In genomic region chr1:183931646-183932271, GRCh38 we compare ENCODE assay signal across 17 cellular contexts.
A peak's percentile ranks its signal among the peaks of the same experiment; 100 is the strongest.
DNase-seq lines count a peak whose midpoint lies in the region; FAIRE-seq and TF ChIP-seq lines count a peak whose summit lies in the region.
"Had no signal": no experiment of that assay in that cellular context is flagged by ENCODE, and none has a peak within 500 bp of the region (broad histone marks: within the 10 kb centered on the region; RNA-seq: fewer than 3 reads in every experiment).

No MANE protein-coding gene starts in this region.

- H3K4me3 Mint-ChIP-seq in astrocyte (ENCODE audit: unreplicated experiment) (no peak overlapping the region), nephron (peak overlapping the region in 1 of 3 experiments; percentile 24)
- H3K4me3 Mint-ChIP-seq in activated naive CD4-positive, alpha-beta T cell treated with anti-CD3 and anti-CD28 coated beads, Interleukin-2, amount 10 ng/mL, durations not matched to agents 7 days and 5 days, result no peak overlapping the region
- H3K4me3 Mint-ChIP-seq: naive thymus-derived CD4-positive, alpha-beta T cell had no signal

- peaks cover 2% of the 10 kb centered on the region for H3K9me3 Mint-ChIP-seq in astrocyte (ENCODE audit: unreplicated experiment)
- no peaks in the 10 kb centered on the region for H3K9me3 Mint-ChIP-seq in nephron
- H3K9me3 Mint-ChIP-seq in activated naive CD4-positive, alpha-beta T cell treated with anti-CD3 and anti-CD28 coated beads, Interleukin-2, amount 10 ng/mL, durations not matched to agents 7 days and 5 days, result no peaks in the 10 kb centered on the region
- H3K9me3 Mint-ChIP-seq: naive thymus-derived CD4-positive, alpha-beta T cell had no signal

- H3K27me3 Mint-ChIP-seq in astrocyte (ENCODE audit: low read depth, unreplicated experiment), result peaks cover 7% of the 10 kb centered on the region
- no peaks in the 10 kb centered on the region for H3K27me3 Mint-ChIP-seq in nephron (ENCODE audit: low read depth)
- peaks cover 3% of the 10 kb centered on the region for H3K27me3 Mint-ChIP-seq in activated naive CD4-positive, alpha-beta T cell treated with anti-CD3 and anti-CD28 coated beads, Interleukin-2, amount 10 ng/mL, durations not matched to agents 7 days and 5 days
- H3K27me3 Mint-ChIP-seq: naive thymus-derived CD4-positive, alpha-beta T cell had no signal

- TF ChIP-seq POLR2A in transverse colon (IDR thresholded peaks at IDR 0.05), result no peak

- H3K36me3 ChIP-seq in astrocyte (ENCODE audit: insufficient read depth, low read length) (no peaks in the 10 kb centered on the region), transverse colon (no peaks in the 10 kb centered on the region)

- peak overlapping the region; percentile 73 for H3K4me2 ChIP-seq in astrocyte (ENCODE audit: low read length)

- H3K4me3 ChIP-seq in astrocyte (ENCODE audit: insufficient read depth, low read depth, low read length) (peak overlapping the region; percentile 27), transverse colon (no peak overlapping the region)
- H3K4me3 ChIP-seq: body of pancreas, lung had no signal

- DNase-seq in astrocyte (ENCODE audit: low read depth) (no peak), fibroblast of gingiva (ENCODE audit: low read depth) (peak; percentile 66), transverse colon (no peak), ACHN (no peak)
- DNase-seq in activated naive CD4-positive, alpha-beta T cell treated with anti-CD3 and anti-CD28 coated beads, Interleukin-2, amount 10 ng/mL, durations not matched to agents 7 days and 5 days, result no peak
- no peak for DNase-seq in NK-92 treated with Interleukin-12 subunit alpha and Interleukin-12 subunit beta, amount 100 ng/mL, for 24 hours (lab: John Stamatoyannopoulos, UW)
- DNase-seq: activated CD8-positive, alpha-beta memory T cell treated with anti-CD3 and anti-CD28 coated beads, Interleukin-2, amount 50 U/mL, for 4 hours; activated naive CD4-positive, alpha-beta T cell treated with Interleukin-2 at 50 U/mL for 16 hours; DMS153; effector memory CD4-positive, alpha-beta T cell; naive thymus-derived CD4-positive, alpha-beta T cell had no signal

- H3K4me1 ChIP-seq in astrocyte (ENCODE audit: insufficient read depth, low read length) (peaks cover 18% of the 10 kb centered on the region), transverse colon (no peaks in the 10 kb centered on the region)
- H3K4me1 ChIP-seq: body of pancreas had no signal

- no peaks in the 10 kb centered on the region for H4K20me1 ChIP-seq in astrocyte (ENCODE audit: insufficient read depth, low read length)

- WGBS in transverse colon (ENCODE audit: low coverage in 1 of 2), 2 donors, result 69 to 79% methylated on average over 2 of the region's 2 CpGs

- no peaks in the 10 kb centered on the region for H3K79me2 ChIP-seq in astrocyte (ENCODE audit: insufficient read depth, low read length)

- CTCF ChIA-PET in activated naive CD4-positive, alpha-beta T cell treated with anti-CD3 and anti-CD28 coated beads, Interleukin-2, amount 10 ng/mL, durations not matched to agents 7 days and 5 days (lab: Charles Lee), result interaction anchor here (1.1 to 1.8 kb wide), 2 partner anchors 8 to 16 kb away, joined by 3 to 6 read pairs; no protein-coding TSS in a partner anchor

- intact Hi-C loops in transverse colon (cut with DNase I; ENCODE audit: low total_unique reads), result no loop called here

- H2AFZ ChIP-seq in astrocyte (ENCODE audit: low read depth, low read length), result peak overlapping the region; percentile 52

- no peak for TF ChIP-seq EP300 in transverse colon (IDR thresholded peaks at IDR 0.05; ENCODE audit: low read depth)

- H3K27ac ChIP-seq in astrocyte (ENCODE audit: low read depth, low read length) (no peak overlapping the region), transverse colon (peak overlapping the region; percentile 11 to 60 (median 26))
- H3K27ac ChIP-seq: body of pancreas, C4-2B, psoas muscle had no signal

- H3K9me3 ChIP-seq in astrocyte (ENCODE audit: insufficient read depth, low read depth, low read length) (no peaks in the 10 kb centered on the region), transverse colon (no peaks in the 10 kb centered on the region)
- H3K9me3 ChIP-seq: body of pancreas, psoas muscle had no signal

- FAIRE-seq in astrocyte (lab: Jason Lieb, UNC), result no peak
- FAIRE-seq: H54 had no signal

- TF ChIP-seq CTCF in astrocyte (IDR thresholded peaks at IDR 0.05; ENCODE audit: insufficient read depth, low read depth, low read length) (no peak), nephron (IDR thresholded peaks at IDR 0.05; ENCODE audit: unreplicated experiment in 3 of 3) (no peak), transverse colon (IDR thresholded peaks at IDR 0.05) (no peak)

- H3K27ac Mint-ChIP-seq in astrocyte (ENCODE audit: unreplicated experiment), result no peak overlapping the region
- H3K27ac Mint-ChIP-seq in nephron, result peak overlapping the region; percentile 25 to 90 (median 43)
- H3K27ac Mint-ChIP-seq in activated naive CD4-positive, alpha-beta T cell treated with anti-CD3 and anti-CD28 coated beads, Interleukin-2, amount 10 ng/mL, durations not matched to agents 7 days and 5 days, result no peak overlapping the region

- in situ Hi-C loops in transverse colon (cut with MboI; ENCODE audit: low pct_ligation_motif_present in 1 of 4, low pct_unique_long_range_greater_than_20kb in 1 of 4, low sequenced_read_pairs in 3 of 4) (no loop called here), ACHN (cut with HindIII; ENCODE audit: low pct_ligation_motif_present, low pct_unique_long_range_greater_than_20kb, low sequenced_read_pairs) (no loop called here)

- peak overlapping the region; percentile 7 for H3K9ac ChIP-seq in astrocyte (ENCODE audit: low read length)

- peaks cover 4% of the 10 kb centered on the region for H3K4me1 Mint-ChIP-seq in astrocyte (ENCODE audit: low read depth, unreplicated experiment)
- H3K4me1 Mint-ChIP-seq in nephron, result peaks cover 61% of the 10 kb centered on the region
- H3K4me1 Mint-ChIP-seq in activated naive CD4-positive, alpha-beta T cell treated with anti-CD3 and anti-CD28 coated beads, Interleukin-2, amount 10 ng/mL, durations not matched to agents 7 days and 5 days, result no peaks in the 10 kb centered on the region

- H3K36me3 Mint-ChIP-seq in astrocyte (ENCODE audit: low read depth, unreplicated experiment) (no peaks in the 10 kb centered on the region), nephron (ENCODE audit: low read depth) (peaks cover 19% of the 10 kb centered on the region)
- no peaks in the 10 kb centered on the region for H3K36me3 Mint-ChIP-seq in activated naive CD4-positive, alpha-beta T cell treated with anti-CD3 and anti-CD28 coated beads, Interleukin-2, amount 10 ng/mL, durations not matched to agents 7 days and 5 days

- H3K27me3 ChIP-seq in astrocyte (ENCODE audit: insufficient read depth, low read length) (no peaks in the 10 kb centered on the region), transverse colon (no peaks in the 10 kb centered on the region)
- H3K27me3 ChIP-seq: body of pancreas had no signal

Comparison
In these comparisons a context has a peak if more than half of its experiments do, and no peak if none do; other contexts are left out.
1. H3K27ac Mint-ChIP-seq: peak in nephron (3 of 3); none in astrocyte (single experiment) and activated naive CD4-positive, alpha-beta T cell treated with anti-CD3 and anti-CD28 coated beads, Interleukin-2, amount 10 ng/mL, durations not matched to agents 7 days and 5 days (single experiment).